40 cellular contexts compared by ENCODE assay signal in the genomic region with DNA sequence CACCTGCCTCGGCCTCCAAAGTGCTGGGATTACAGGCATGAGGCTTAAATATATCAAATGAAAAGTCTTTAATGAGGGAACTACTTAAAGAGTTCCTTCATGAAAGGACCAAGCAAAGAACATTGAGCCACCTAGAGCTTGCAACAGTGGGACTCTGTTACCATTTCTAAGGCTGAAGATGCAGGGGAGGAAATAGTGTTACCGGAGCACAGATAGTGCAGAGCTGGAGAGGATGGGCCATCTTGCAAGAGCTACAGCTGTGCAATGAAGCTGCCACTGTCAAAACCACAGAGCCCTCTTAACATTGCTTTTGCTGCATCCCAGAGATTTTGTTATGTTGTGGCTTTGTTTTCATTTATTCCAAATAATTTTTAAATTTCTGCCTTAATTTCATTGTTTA.
"Had no signal": no experiment of that assay in that cellular context is flagged by ENCODE, and none has a peak within 500 bp of the region (broad histone marks: within the 10 kb centered on the region; RNA-seq: fewer than 3 reads in every experiment).

No MANE protein-coding gene starts in this region.

- H3K27ac Mint-ChIP-seq: activated CD4-positive, alpha-beta memory T cell treated with anti-CD3 and anti-CD28 coated beads, Interleukin-2, amount 10 ng/mL, durations not matched to agents 7 days and 5 days; activated CD4-positive, alpha-beta T cell treated with anti-CD3 and anti-CD28 coated beads for 36 hours; activated CD4-positive, alpha-beta T cell treated with anti-CD3 and anti-CD28 coated beads, Interleukin-2, amount 10 ng/mL, durations not matched to agents 7 days and 5 days; activated CD8-positive, alpha-beta memory T cell treated with anti-CD3 and anti-CD28 coated beads, Interleukin-2, amount 10 ng/mL, durations not matched to agents 7 days and 5 days; activated CD8-positive, alpha-beta T cell treated with anti-CD3 and anti-CD28 coated beads, Interleukin-2, amount 10 ng/mL, durations not matched to agents 7 days and 5 days; activated naive CD4-positive, alpha-beta T cell treated with anti-CD3 and anti-CD28 coated beads, Interleukin-2, amount 10 ng/mL, durations not matched to agents 7 days and 5 days; activated naive CD4-positive, alpha-beta T cell treated with anti-CD3 and anti-CD28 coated beads, Interleukin-2, amount 50 U/mL, for 24 hours; activated naive CD8-positive, alpha-beta T cell; activated naive CD8-positive, alpha-beta T cell treated with anti-CD3 and anti-CD28 coated beads, Interleukin-2, amount 10 ng/mL, durations not matched to agents 7 days and 5 days; activated naive CD8-positive, alpha-beta T cell treated with anti-CD3 and anti-CD28 coated beads, Interleukin-2, amount 50 U/mL, for 24 hours; activated T-cell treated with anti-CD3 and anti-CD28 coated beads, Interleukin-2, amount 50 U/mL, for 24 hours; activated T-helper 1 cell treated with anti-CD3 and anti-CD28 coated beads, Interleukin-12 subunit alpha, Interleukin-12 subunit beta, Interleukin-2, Interleukin-4 antibody, amounts not matched to agents 30 ng/mL and 10 ng/mL and 1 ng/mL, durations not matched to agents 14 hours and 24 hours and 36 hours; activated T-helper 17 cell treated with anti-CD3 and anti-CD28 coated beads, Interleukin-2, amount 50 U/mL, for 72 hours; brain; T-helper 1 cell treated with Interleukin-12 subunit alpha and Interleukin-12 subunit beta and Interleukin-4 antibody, amounts not matched to agents 30 μg/mL and 1 μg/mL, for 36 hours; T-helper 2 cell treated with Interferon-gamma antibody and Interleukin-4, amounts not matched to agents 5 μg/mL and 100 μg/mL, for 36 hours had no signal

- DNase-seq: activated CD4-positive, alpha-beta memory T cell treated with anti-CD3 and anti-CD28 coated beads, Interleukin-2, amount 10 ng/mL, durations not matched to agents 7 days and 5 days; activated CD4-positive, alpha-beta T cell treated with anti-CD3 and anti-CD28 coated beads for 1 hour; activated CD4-positive, alpha-beta T cell treated with anti-CD3 and anti-CD28 coated beads for 36 hours; activated CD4-positive, alpha-beta T cell treated with anti-CD3 and anti-CD28 coated beads for 48 hours; activated CD4-positive, alpha-beta T cell treated with anti-CD3 and anti-CD28 coated beads, Interleukin-2, amount 10 ng/mL, durations not matched to agents 7 days and 5 days; activated CD4-positive, alpha-beta T cell treated with anti-CD3 and anti-CD28 coated beads, Interleukin-2, amount 50 U/mL, for 48 hours; activated CD4-positive, CD25-positive, alpha-beta regulatory T cell; activated CD8-positive, alpha-beta memory T cell treated with anti-CD3 and anti-CD28 coated beads for 24 hours; activated CD8-positive, alpha-beta memory T cell treated with anti-CD3 and anti-CD28 coated beads, Interleukin-2, amount 10 ng/mL, durations not matched to agents 7 days and 5 days; activated CD8-positive, alpha-beta memory T cell treated with anti-CD3 and anti-CD28 coated beads, Interleukin-2, amount 50 U/mL, for 48 hours; activated CD8-positive, alpha-beta T cell treated with anti-CD3 and anti-CD28 coated beads, Interleukin-2, amount 10 ng/mL, durations not matched to agents 7 days and 5 days; activated effector memory CD4-positive, alpha-beta T cell treated with anti-CD3 and anti-CD28 coated beads, Interleukin-2, amount 50 U/mL, for 16 hours; activated gamma-delta T cell treated with Interleukin-2 at 50 U/mL for 16 hours; activated naive CD4-positive, alpha-beta T cell treated with anti-CD3 and anti-CD28 coated beads, Interleukin-2, amount 10 ng/mL, durations not matched to agents 7 days and 5 days; activated naive CD4-positive, alpha-beta T cell treated with Interleukin-2 at 50 U/mL for 16 hours; activated naive CD8-positive, alpha-beta T cell treated with anti-CD3 and anti-CD28 coated beads, Interleukin-2, amount 10 ng/mL, durations not matched to agents 7 days and 5 days; activated naive CD8-positive, alpha-beta T cell treated with anti-CD3 and anti-CD28 coated beads, Interleukin-2, amount 50 U/mL, for 24 hours; activated T-cell treated with anti-CD3 and anti-CD28 coated beads, Interleukin-2, amount 50 U/mL, for 24 hours; activated T-cell treated with anti-CD3 and anti-CD28 coated beads, Interleukin-2, amount 50 U/mL, for 48 hours; amygdala; anterior cingulate cortex; caudate nucleus; cerebellar nuclear complex; T-helper 1 cell; T-helper 2 cell; T-helper 9 cell had no signal

- H3K36me3 ChIP-seq: ascending aorta, cardiac muscle cell had no signal

- H3K4me3 ChIP-seq: ascending aorta, cardiac muscle cell had no signal

- H3K27me3 ChIP-seq: ascending aorta, cardiac muscle cell had no signal

- H3K27me3 Mint-ChIP-seq: activated CD4-positive, alpha-beta T cell treated with anti-CD3 and anti-CD28 coated beads for 36 hours; activated naive CD4-positive, alpha-beta T cell treated with anti-CD3 and anti-CD28 coated beads, Interleukin-2, amount 10 ng/mL, durations not matched to agents 7 days and 5 days; activated naive CD4-positive, alpha-beta T cell treated with anti-CD3 and anti-CD28 coated beads, Interleukin-2, amount 50 U/mL, for 24 hours; activated naive CD8-positive, alpha-beta T cell treated with anti-CD3 and anti-CD28 coated beads, Interleukin-2, amount 50 U/mL, for 24 hours; activated T-cell treated with anti-CD3 and anti-CD28 coated beads, Interleukin-2, amount 50 U/mL, for 24 hours; activated T-helper 17 cell treated with anti-CD3 and anti-CD28 coated beads, Interleukin-2, amount 50 U/mL, for 72 hours; brain; central memory CD8-positive, alpha-beta T cell had no signal

- H3K4me3 Mint-ChIP-seq: activated CD4-positive, alpha-beta memory T cell treated with anti-CD3 and anti-CD28 coated beads, Interleukin-2, amount 10 ng/mL, durations not matched to agents 7 days and 5 days; activated CD4-positive, alpha-beta T cell treated with anti-CD3 and anti-CD28 coated beads for 36 hours; activated CD4-positive, alpha-beta T cell treated with anti-CD3 and anti-CD28 coated beads, Interleukin-2, amount 10 ng/mL, durations not matched to agents 7 days and 5 days; activated CD8-positive, alpha-beta memory T cell treated with anti-CD3 and anti-CD28 coated beads, Interleukin-2, amount 10 ng/mL, durations not matched to agents 7 days and 5 days; activated CD8-positive, alpha-beta T cell treated with anti-CD3 and anti-CD28 coated beads, Interleukin-2, amount 10 ng/mL, durations not matched to agents 7 days and 5 days; activated naive CD4-positive, alpha-beta T cell treated with anti-CD3 and anti-CD28 coated beads, Interleukin-2, amount 10 ng/mL, durations not matched to agents 7 days and 5 days; activated naive CD4-positive, alpha-beta T cell treated with anti-CD3 and anti-CD28 coated beads, Interleukin-2, amount 50 U/mL, for 24 hours; activated naive CD8-positive, alpha-beta T cell; activated naive CD8-positive, alpha-beta T cell treated with anti-CD3 and anti-CD28 coated beads, Interleukin-2, amount 10 ng/mL, durations not matched to agents 7 days and 5 days; activated naive CD8-positive, alpha-beta T cell treated with anti-CD3 and anti-CD28 coated beads, Interleukin-2, amount 50 U/mL, for 24 hours; activated T-cell treated with anti-CD3 and anti-CD28 coated beads, Interleukin-2, amount 50 U/mL, for 24 hours; activated T-helper 1 cell treated with anti-CD3 and anti-CD28 coated beads, Interleukin-12 subunit alpha, Interleukin-12 subunit beta, Interleukin-2, Interleukin-4 antibody, amounts not matched to agents 30 ng/mL and 10 ng/mL and 1 ng/mL, durations not matched to agents 14 hours and 24 hours and 36 hours; activated T-helper 17 cell treated with anti-CD3 and anti-CD28 coated beads, Interleukin-2, amount 50 U/mL, for 72 hours; brain; central memory CD8-positive, alpha-beta T cell; T-helper 1 cell treated with Interleukin-12 subunit alpha and Interleukin-12 subunit beta and Interleukin-4 antibody, amounts not matched to agents 30 μg/mL and 1 μg/mL, for 36 hours; T-helper 2 cell treated with Interferon-gamma antibody and Interleukin-4, amounts not matched to agents 5 μg/mL and 100 μg/mL, for 36 hours had no signal

- ATAC-seq: activated CD4-positive, alpha-beta T cell treated with anti-CD3 and anti-CD28 coated beads for 36 hours; activated CD4-positive, CD25-positive, alpha-beta regulatory T cell treated with anti-CD3 and anti-CD28 coated beads, Interleukin-2, amount 50 U/mL, for 24 hours; activated CD8-positive, alpha-beta memory T cell treated with anti-CD3 and anti-CD28 coated beads, Interleukin-2, amount 10 ng/mL, durations not matched to agents 7 days and 5 days; activated CD8-positive, alpha-beta T cell treated with anti-CD3 and anti-CD28 coated beads, Interleukin-2, amount 10 ng/mL, durations not matched to agents 7 days and 5 days; activated naive CD8-positive, alpha-beta T cell treated with anti-CD3 and anti-CD28 coated beads, Interleukin-2, amount 50 U/mL, for 24 hours; activated T-helper 17 cell treated with anti-CD3 and anti-CD28 coated beads, Interleukin-2, amount 50 U/mL, for 72 hours had no signal

- H3K27ac ChIP-seq: ascending aorta, cardiac muscle cell, VCaP had no signal

- FAIRE-seq: bronchial epithelial cell, TTC549 had no signal

- H3K9me3 Mint-ChIP-seq: activated CD4-positive, alpha-beta T cell treated with anti-CD3 and anti-CD28 coated beads, Interleukin-2, amount 10 ng/mL, durations not matched to agents 7 days and 5 days; activated naive CD4-positive, alpha-beta T cell treated with anti-CD3 and anti-CD28 coated beads, Interleukin-2, amount 10 ng/mL, durations not matched to agents 7 days and 5 days; activated naive CD8-positive, alpha-beta T cell treated with anti-CD3 and anti-CD28 coated beads, Interleukin-2, amount 10 ng/mL, durations not matched to agents 7 days and 5 days; activated T-helper 1 cell treated with anti-CD3 and anti-CD28 coated beads, Interleukin-12 subunit alpha, Interleukin-12 subunit beta, Interleukin-2, Interleukin-4 antibody, amounts not matched to agents 30 ng/mL and 10 ng/mL and 1 ng/mL, durations not matched to agents 14 hours and 24 hours and 36 hours; central memory CD8-positive, alpha-beta T cell; T-helper 1 cell treated with Interleukin-12 subunit alpha and Interleukin-12 subunit beta and Interleukin-4 antibody, amounts not matched to agents 30 μg/mL and 1 μg/mL, for 36 hours; T-helper 2 cell treated with Interferon-gamma antibody and Interleukin-4, amounts not matched to agents 5 μg/mL and 100 μg/mL, for 36 hours had no signal

- H3K9me3 ChIP-seq: ascending aorta had no signal

- H3K36me3 Mint-ChIP-seq: activated naive CD4-positive, alpha-beta T cell treated with anti-CD3 and anti-CD28 coated beads, Interleukin-2, amount 10 ng/mL, durations not matched to agents 7 days and 5 days had no signal

- H3K4me1 Mint-ChIP-seq: activated CD4-positive, alpha-beta memory T cell treated with anti-CD3 and anti-CD28 coated beads, Interleukin-2, amount 10 ng/mL, durations not matched to agents 7 days and 5 days; activated CD4-positive, alpha-beta T cell treated with anti-CD3 and anti-CD28 coated beads, Interleukin-2, amount 10 ng/mL, durations not matched to agents 7 days and 5 days; activated CD8-positive, alpha-beta memory T cell treated with anti-CD3 and anti-CD28 coated beads, Interleukin-2, amount 10 ng/mL, durations not matched to agents 7 days and 5 days; activated naive CD4-positive, alpha-beta T cell treated with anti-CD3 and anti-CD28 coated beads, Interleukin-2, amount 10 ng/mL, durations not matched to agents 7 days and 5 days; activated naive CD4-positive, alpha-beta T cell treated with anti-CD3 and anti-CD28 coated beads, Interleukin-2, amount 50 U/mL, for 24 hours; activated naive CD8-positive, alpha-beta T cell treated with anti-CD3 and anti-CD28 coated beads, Interleukin-2, amount 10 ng/mL, durations not matched to agents 7 days and 5 days; activated naive CD8-positive, alpha-beta T cell treated with anti-CD3 and anti-CD28 coated beads, Interleukin-2, amount 50 U/mL, for 24 hours had no signal

- H3K4me1 ChIP-seq: ascending aorta had no signal
